ENCODE assay signal across 8 cellular contexts in the genomic region with DNA sequence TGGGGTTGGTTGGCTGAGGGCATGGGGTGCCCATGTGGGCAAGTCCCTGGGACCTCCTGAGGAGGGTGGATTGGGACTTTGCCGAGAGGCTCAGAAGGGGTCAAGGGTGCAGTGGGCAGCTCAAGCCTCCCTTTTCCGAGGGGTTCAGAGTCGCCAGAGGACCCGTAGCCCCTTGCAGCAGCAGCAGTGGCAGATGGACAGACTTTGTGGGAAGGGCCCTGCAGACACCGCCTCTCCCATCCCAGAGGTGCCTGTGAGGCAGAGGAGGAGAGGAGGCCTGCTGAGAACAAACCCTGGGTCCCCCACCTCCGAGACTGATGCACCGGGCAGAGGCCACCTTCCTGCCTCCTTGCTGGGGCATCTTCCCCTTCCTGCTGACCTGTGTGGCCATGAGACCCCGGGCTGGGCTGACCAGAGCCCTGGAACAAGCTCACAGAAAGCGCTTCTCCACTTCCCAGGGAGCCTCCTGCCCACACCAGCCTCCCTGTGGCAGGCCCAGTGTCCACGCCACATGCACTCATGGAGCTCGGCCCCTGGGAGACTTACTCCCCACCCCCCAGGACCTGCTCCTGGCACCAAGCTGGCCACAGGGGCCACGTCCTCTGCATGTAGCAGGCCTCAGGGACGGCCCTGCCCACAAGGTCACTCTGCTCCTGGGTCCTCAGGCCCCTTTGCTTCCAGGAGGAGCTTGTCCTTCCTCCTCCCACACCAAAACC.
DNase-seq lines count a peak whose midpoint lies in the region; ATAC-seq, FAIRE-seq and TF ChIP-seq lines count a peak whose summit lies in the region.
"Not testable (repeated sequence)": the region's sequence is repeated elsewhere in the genome, so short reads cannot be mapped to it uniquely, and the experiment has no call there.

No MANE protein-coding gene starts in this region.

- H4K12ac ChIP-seq in trophoblast cell (ENCODE audit: low read depth, low read length): not testable (repeated sequence)

- peak overlapping the region; percentile 63 for H3K4me3 Mint-ChIP-seq in activated T-helper 17 cell treated with anti-CD3 and anti-CD28 coated beads, Interleukin-2, amount 50 U/mL, for 72 hours
- H3K4me3 Mint-ChIP-seq in memory B cell: not testable (repeated sequence)
- H3K4me3 Mint-ChIP-seq in stimulated activated effector memory CD8-positive, alpha-beta T cell treated with anti-CD3 and anti-CD28 coated beads, Interleukin-12 subunit alpha, Interleukin-12 subunit beta, amount 100 ng/mL, for 72 hours: peak overlapping the region; percentile 67

- H3K23me2 ChIP-seq in H1 (ENCODE audit: low read depth, low read length): not testable (repeated sequence)

- H4K8ac ChIP-seq in H1 (ENCODE audit: extremely low read depth, insufficient read depth, low read length) (peak overlapping the region; percentile 25; the same call in 1 of the 2 replicates), trophoblast cell (ENCODE audit: low read depth, low read length) (peak overlapping the region; percentile 28)

- not testable (repeated sequence) for H2BK20ac ChIP-seq in H1 (ENCODE audit: low read length)

- not testable (repeated sequence) for DNase-seq in A549 (ENCODE audit: low read depth in 1 of 2, low spot score in 1 of 2); right atrium auricular region (ENCODE audit: low spot score); memory B cell (ENCODE audit: low spot score in 2 of 2); trophoblast cell; stimulated activated effector memory CD8-positive, alpha-beta T cell treated with anti-CD3 and anti-CD28 coated beads, Interleukin-12 subunit alpha, Interleukin-12 subunit beta, amount 100 ng/mL, for 72 hours (ENCODE audit: low spot score in 2 of 2)
- DNase-seq in H1 (ENCODE audit: low read depth in 1 of 2, low spot score in 2 of 2) (peak in 1 of 2 experiments; percentile 39), upper lobe of right lung (peak; percentile 61)

- H3K27me3 Mint-ChIP-seq in activated T-helper 17 cell treated with anti-CD3 and anti-CD28 coated beads, Interleukin-2, amount 50 U/mL, for 72 hours; memory B cell: not testable (repeated sequence)

- not testable (repeated sequence) for H3K9me3 ChIP-seq in A549; H1 (ENCODE audit: insufficient read depth in 2 of 2, low read depth in 1 of 2, low read length in 1 of 2); right atrium auricular region; trophoblast cell (ENCODE audit: insufficient read depth, low read depth, low read length); upper lobe of right lung

- not testable (repeated sequence) for H3K18ac ChIP-seq in H1 (ENCODE audit: extremely low read depth, low read length)
- H3K18ac ChIP-seq in trophoblast cell (ENCODE audit: low read length): peak overlapping the region; percentile 73

- not testable (repeated sequence) for FAIRE-seq in A549 (lab: Jason Lieb, UNC); H1 (lab: Jason Lieb, UNC)

- POLR2A ChIA-PET in A549 (lab: Yijun Ruan, JAX): not testable (repeated sequence)
- POLR2A ChIA-PET in H1 (lab: Charles Lee; ENCODE audit: partially characterized antibody): interaction anchor here (0.7 kb wide), 1 partner anchor 13 kb away, joined by 3 read pairs; no protein-coding TSS in a partner anchor

- not testable (repeated sequence) for H3K9me3 Mint-ChIP-seq in activated T-helper 17 cell treated with anti-CD3 and anti-CD28 coated beads, Interleukin-2, amount 50 U/mL, for 72 hours; memory B cell; stimulated activated effector memory CD8-positive, alpha-beta T cell treated with anti-CD3 and anti-CD28 coated beads, Interleukin-12 subunit alpha, Interleukin-12 subunit beta, amount 100 ng/mL, for 72 hours

- intact Hi-C loops in upper lobe of right lung (cut with DNase I): not testable (repeated sequence)

- H3K4ac ChIP-seq in H1 (replicated peaks; ENCODE audit: insufficient read length, low read depth, low read length); trophoblast cell (ENCODE audit: low read depth, low read length): not testable (repeated sequence)

- TF ChIP-seq CTCF in A549 (IDR thresholded peaks at IDR 0.05); H1 (IDR thresholded peaks at IDR 0.05; ENCODE audit: control extremely low read depth in 1 of 3, insufficient read depth in 1 of 3, low read depth in 1 of 3, low read length in 3 of 3); right atrium auricular region (IDR thresholded peaks at IDR 0.05); upper lobe of right lung (IDR thresholded peaks at IDR 0.05): not testable (repeated sequence)

- not testable (repeated sequence) for H4K91ac ChIP-seq in H1 (replicated peaks; ENCODE audit: insufficient read length, low read length)
- peak overlapping the region; percentile 94 for H4K91ac ChIP-seq in trophoblast cell (ENCODE audit: low read depth, low read length)

- not testable (repeated sequence) for TF ChIP-seq EP300 in A549 (IDR thresholded peaks at IDR 0.05); H1 (IDR thresholded peaks at IDR 0.05; ENCODE audit: borderline replicate concordance in 1 of 2, low read depth in 2 of 2, low read length in 2 of 2)

- not testable (repeated sequence) for H3K27me3 ChIP-seq in H1 (replicated peaks in 1 of 4; ENCODE audit: control insufficient read depth in 3 of 4, extremely low read depth in 1 of 4, insufficient read depth in 3 of 4, low read length in 3 of 4); right atrium auricular region; trophoblast cell (ENCODE audit: insufficient read depth, low read length); upper lobe of right lung

- not testable (repeated sequence) for H4K20me1 ChIP-seq in H1 (replicated peaks in 1 of 2; ENCODE audit: control insufficient read depth in 1 of 2, insufficient read depth in 2 of 2, low read length in 2 of 2)

- H3K79me2 ChIP-seq in H1 (ENCODE audit: control insufficient read depth in 1 of 2, insufficient read depth in 2 of 2, low read length in 2 of 2); trophoblast cell (ENCODE audit: control insufficient read depth, insufficient read depth, low read length, poor library complexity): not testable (repeated sequence)

- not testable (repeated sequence) for H2BK12ac ChIP-seq in H1 (ENCODE audit: low read depth, low read length)
- peak overlapping the region; percentile 80 for H2BK12ac ChIP-seq in trophoblast cell (ENCODE audit: low read length)

- peaks cover 21% of the 10 kb centered on the region for H3K4me1 ChIP-seq in A549
- peaks cover 0 to 18% (median under 1%) of the 10 kb centered on the region in 4 experiments; a peak in 5 of 7 replicates for H3K4me1 ChIP-seq in H1 (replicated peaks in 1 of 4; ENCODE audit: control insufficient read depth in 3 of 4, insufficient read depth in 4 of 4, low read length in 3 of 4)
- peaks cover 0 to 51% of the 10 kb centered on the region in 2 donors for H3K4me1 ChIP-seq in right atrium auricular region
- peaks cover 27 to 48% of the 10 kb centered on the region in 2 experiments for H3K4me1 ChIP-seq in trophoblast cell (ENCODE audit: control insufficient read depth in 1 of 2, insufficient read depth in 2 of 2, low read length in 2 of 2)
- H3K4me1 ChIP-seq in upper lobe of right lung: not testable (repeated sequence)

- H3K27ac Mint-ChIP-seq in activated T-helper 17 cell treated with anti-CD3 and anti-CD28 coated beads, Interleukin-2, amount 50 U/mL, for 72 hours; stimulated activated effector memory CD8-positive, alpha-beta T cell treated with anti-CD3 and anti-CD28 coated beads, Interleukin-12 subunit alpha, Interleukin-12 subunit beta, amount 100 ng/mL, for 72 hours: not testable (repeated sequence)
- H3K27ac Mint-ChIP-seq in memory B cell: peak overlapping the region; percentile 84

- H3K4me3 ChIP-seq in A549; H1 (ENCODE audit: extremely low read depth in 1 of 4, insufficient read depth in 2 of 4, low read depth in 3 of 4, low read length in 4 of 4); trophoblast cell (ENCODE audit: low read depth, low read length); upper lobe of right lung: not testable (repeated sequence)
- peak overlapping the region in 1 of 2 donors; percentile 29 for H3K4me3 ChIP-seq in right atrium auricular region

- H3K36me3 Mint-ChIP-seq in activated T-helper 17 cell treated with anti-CD3 and anti-CD28 coated beads, Interleukin-2, amount 50 U/mL, for 72 hours (ENCODE audit: low read depth); memory B cell; stimulated activated effector memory CD8-positive, alpha-beta T cell treated with anti-CD3 and anti-CD28 coated beads, Interleukin-12 subunit alpha, Interleukin-12 subunit beta, amount 100 ng/mL, for 72 hours: not testable (repeated sequence)

- not testable (repeated sequence) for H3K79me1 ChIP-seq in H1 (ENCODE audit: low read depth, low read length)
- peaks cover 35% of the 10 kb centered on the region for H3K79me1 ChIP-seq in trophoblast cell (ENCODE audit: low read length)

- H2BK5ac ChIP-seq in H1 (ENCODE audit: low read depth, low read length); trophoblast cell (ENCODE audit: low read depth, low read length, poor library complexity): not testable (repeated sequence)

- H3K14ac ChIP-seq in H1 (ENCODE audit: insufficient read length): not testable (repeated sequence)
- peak overlapping the region; percentile 61 for H3K14ac ChIP-seq in trophoblast cell (ENCODE audit: low read length)

- H3K4me2 ChIP-seq in A549; H1 (ENCODE audit: insufficient read depth in 1 of 2, low read depth in 2 of 2, low read length in 2 of 2); trophoblast cell (ENCODE audit: low read length): not testable (repeated sequence)

- not testable (repeated sequence) for TF ChIP-seq POLR2A in A549 (IDR thresholded peaks at IDR 0.05; ENCODE audit: low read length); H1 (IDR thresholded peaks at IDR 0.05; ENCODE audit: control extremely low read depth in 1 of 2, low read depth in 2 of 2, low read length in 2 of 2)

- H2BK15ac ChIP-seq in H1 (ENCODE audit: low read length): not testable (repeated sequence)

- not testable (repeated sequence) for H3K56ac ChIP-seq in H1 (replicated peaks; ENCODE audit: insufficient read length, low read depth, low read length)

- not testable (repeated sequence) for H2AFZ ChIP-seq in H1 (ENCODE audit: low read length); trophoblast cell (ENCODE audit: insufficient read depth, low read length, poor library complexity)

- TF ChIP-seq RAD21 in A549 (conservative IDR thresholded peaks at IDR 0.05 in 1 of 2, IDR thresholded peaks at IDR 0.05 in 1 of 2); H1 (IDR thresholded peaks at IDR 0.05 in 1 of 2, conservative IDR thresholded peaks at IDR 0.05 in 1 of 2; ENCODE audit: low read depth in 2 of 2, low read length in 2 of 2): not testable (repeated sequence)

- H3K4me1 Mint-ChIP-seq in activated T-helper 17 cell treated with anti-CD3 and anti-CD28 coated beads, Interleukin-2, amount 50 U/mL, for 72 hours: not testable (repeated sequence)
- H3K4me1 Mint-ChIP-seq in memory B cell: peaks cover 11% of the 10 kb centered on the region
- H3K4me1 Mint-ChIP-seq in stimulated activated effector memory CD8-positive, alpha-beta T cell treated with anti-CD3 and anti-CD28 coated beads, Interleukin-12 subunit alpha, Interleukin-12 subunit beta, amount 100 ng/mL, for 72 hours: peaks cover 16% of the 10 kb centered on the region

- 0 out of 6 replicates have a peak, but pooled peaks of 1 of the 2 experiments have one; percentile 1 for ATAC-seq in A549
- ATAC-seq in activated T-helper 17 cell treated with anti-CD3 and anti-CD28 coated beads, Interleukin-2, amount 50 U/mL, for 72 hours (replicated peaks); memory B cell (ENCODE audit: low read depth); stimulated activated effector memory CD8-positive, alpha-beta T cell treated with anti-CD3 and anti-CD28 coated beads, Interleukin-12 subunit alpha, Interleukin-12 subunit beta, amount 100 ng/mL, for 72 hours: not testable (repeated sequence)
- ATAC-seq in upper lobe of right lung: peak; percentile 4

- H2AK5ac ChIP-seq in H1 (ENCODE audit: low read depth, low read length): not testable (repeated sequence)
- peak overlapping the region; percentile 81 for H2AK5ac ChIP-seq in trophoblast cell (ENCODE audit: low read length)

- not testable (repeated sequence) for H3K36me3 ChIP-seq in H1 (ENCODE audit: control insufficient read depth in 2 of 4, insufficient read depth in 4 of 4, low read length in 3 of 4); right atrium auricular region; trophoblast cell (ENCODE audit: control insufficient read depth in 1 of 2, insufficient read depth in 2 of 2, low read length in 2 of 2); upper lobe of right lung

- CTCF ChIA-PET in A549 (lab: Yijun Ruan, JAX); H1 (lab: Charles Lee; ENCODE audit: partially characterized antibody): not testable (repeated sequence)

- not testable (repeated sequence) for H3K9ac ChIP-seq in H1 (replicated peaks in 1 of 4; ENCODE audit: extremely low read depth in 1 of 4, low read depth in 3 of 4, low read length in 3 of 4); trophoblast cell (ENCODE audit: low read length)

- H2BK120ac ChIP-seq in H1 (replicated peaks; ENCODE audit: low read depth, low read length): not testable (repeated sequence)
- H2BK120ac ChIP-seq in trophoblast cell (ENCODE audit: insufficient read depth, low read length, poor library complexity): peak overlapping the region; percentile 52

- H3K27ac ChIP-seq in A549 (peak overlapping the region; percentile 82 to 91; a peak in 5 of 6 replicates), right atrium auricular region (peak overlapping the region; percentile 16 to 83), upper lobe of right lung (peak overlapping the region; percentile 11)
- H3K27ac ChIP-seq in H1 (ENCODE audit: low read depth, low read length); trophoblast cell (ENCODE audit: low read depth, low read length): not testable (repeated sequence)

- 96% methylated on average over 9 of the region's 13 CpGs for WGBS in A549 (ENCODE audit: missing lambda C conversion rate)
- WGBS in H1 (ENCODE audit: extremely low coverage in 1 of 2, insufficient coverage in 1 of 2, insufficient read length in 1 of 2, insufficient replicate concordance in 2 of 2, low coverage in 1 of 2, low lambda C conversion rate in 2 of 2, missing lambda C conversion rate in 1 of 2), 2 experiments: 88% methylated on average over 12 of the region's 13 CpGs; no CpG with 5 or more reads in 1 of the 2 experiments
- no CpG with 5 or more reads among the region's 13 CpGs for WGBS in trophoblast cell (ENCODE audit: extremely low coverage, insufficient coverage, insufficient read length)

- H4K5ac ChIP-seq in H1 (ENCODE audit: insufficient read length, low read depth, low read length): not testable (repeated sequence)

- H3K23ac ChIP-seq in H1 (ENCODE audit: insufficient read length); trophoblast cell (ENCODE audit: low read length): not testable (repeated sequence)
